In genomic region chr5:15007549-15008142, GRCh38 we compare ENCODE assay signal across 1 cellular context.
TF ChIP-seq lines count a peak whose summit lies in the region.

No MANE protein-coding gene starts in this region.

TF ChIP-seq in HepG2, 621 proteins besides CTCF, POLR2A, EP300 and RAD21 (continued from another document):
- no peak for TF ChIP-seq DZIP1 (CRISPR knock-in tag; IDR thresholded peaks at IDR 0.05)
- no peak for TF ChIP-seq BORCS8-MEF2B (CRISPR knock-in tag; IDR thresholded peaks at IDR 0.05)
- no peak for TF ChIP-seq EEA1 (CRISPR knock-in tag; IDR thresholded peaks at IDR 0.05; ENCODE audit: borderline replicate concordance)
- TF ChIP-seq SMARCE1 (IDR thresholded peaks at IDR 0.05; ENCODE audit: borderline replicate concordance): no peak
- TF ChIP-seq NFE2L2 (IDR thresholded peaks at IDR 0.05; ENCODE audit: low read length): no peak
- no peak for TF ChIP-seq PRDM4 (CRISPR knock-in tag; IDR thresholded peaks at IDR 0.05; ENCODE audit: borderline replicate concordance)
